20 cellular contexts compared by ENCODE assay signal in genomic region chr13:52713894-52714293, GRCh38. TPM values are rescaled to one million over a fixed set of nuclear protein-coding genes. Genes with fewer than 3 reads are reported as not detected.
DNase-seq lines count a peak whose midpoint lies in the region; ATAC-seq and TF ChIP-seq lines count a peak whose summit lies in the region.
"Had no signal": no experiment of that assay in that cellular context is flagged by ENCODE, and none has a peak within 500 bp of the region (broad histone marks: within the 10 kb centered on the region; RNA-seq: fewer than 3 reads in every experiment).

No MANE protein-coding gene starts in this region.

- H3K9me3 ChIP-seq in transverse colon (no peaks in the 10 kb centered on the region), smooth muscle cell (replicated peaks; ENCODE audit: low read depth) (no peaks in the 10 kb centered on the region), ovary (no peaks in the 10 kb centered on the region)
- H3K9me3 ChIP-seq: ascending aorta had no signal

- TF ChIP-seq POLR2A in transverse colon (IDR thresholded peaks at IDR 0.05) (no peak), ovary (IDR thresholded peaks at IDR 0.05) (no peak)

- no peak for TF ChIP-seq EP300 in transverse colon (IDR thresholded peaks at IDR 0.05; ENCODE audit: low read depth)
- no peak for TF ChIP-seq EP300 in ovary (IDR thresholded peaks at IDR 0.05)

- 65 to 67% methylated on average over 1 to 3 of the region's 3 CpGs for whole genome bisulfite sequencing in transverse colon (ENCODE audit: low coverage in 1 of 2), 2 donors
- WGBS in smooth muscle cell (ENCODE audit: low lambda C conversion rate): 85% methylated on average over 3 of the region's 3 CpGs
- 72 to 78% (median 73%) methylated on average over 3 of the region's 3 CpGs for WGBS in ovary, 3 donors

- peak; percentile 52 for ATAC-seq in left lobe of liver
- ATAC-seq: Panc1 had no signal

- TF ChIP-seq CTCF in transverse colon (IDR thresholded peaks at IDR 0.05): no peak
- TF ChIP-seq CTCF in smooth muscle cell (IDR thresholded peaks at IDR 0.05; ENCODE audit: borderline replicate concordance, insufficient read depth, poor library complexity, severe bottlenecking): no peak
- TF ChIP-seq CTCF in ovary (IDR thresholded peaks at IDR 0.05): no peak
- TF ChIP-seq CTCF in RWPE1 (conservative IDR thresholded peaks at IDR 0.05; ENCODE audit: low read depth): no peak

- peaks cover 6% of the 10 kb centered on the region for H3K36me3 Mint-ChIP-seq in dendritic cell treated with granulocyte-macrophage colony-stimulating factor and Interleukin-4, amounts not matched to agents 40 ng/mL and 50 ng/mL, for 4 days (ENCODE audit: low read depth)

- peaks cover 20% of the 10 kb centered on the region for H3K9me3 Mint-ChIP-seq in dendritic cell treated with granulocyte-macrophage colony-stimulating factor and Interleukin-4, amounts not matched to agents 40 ng/mL and 50 ng/mL, for 4 days

- H3K27me3 ChIP-seq in transverse colon: no peaks in the 10 kb centered on the region
- no peaks in the 10 kb centered on the region for H3K27me3 ChIP-seq in smooth muscle cell (ENCODE audit: low read depth)
- no peaks in the 10 kb centered on the region for H3K27me3 ChIP-seq in ovary
- H3K27me3 ChIP-seq: ascending aorta, esophagus muscularis mucosa had no signal

- CTCF ChIA-PET in RWPE1 (lab: Yijun Ruan, JAX): no interaction called here

- H3K27ac ChIP-seq in transverse colon (no peak overlapping the region), smooth muscle cell (ENCODE audit: low read depth) (no peak overlapping the region), ovary (no peak overlapping the region), RWPE1 (no peak overlapping the region)
- H3K27ac ChIP-seq: ascending aorta, C4-2B, esophagus muscularis mucosa had no signal

- peaks cover 8% of the 10 kb centered on the region for H3K27me3 Mint-ChIP-seq in dendritic cell treated with granulocyte-macrophage colony-stimulating factor and Interleukin-4, amounts not matched to agents 40 ng/mL and 50 ng/mL, for 4 days

- in situ Hi-C loops in transverse colon (cut with MboI; ENCODE audit: low pct_ligation_motif_present in 1 of 4, low pct_unique_long_range_greater_than_20kb in 1 of 4, low sequenced_read_pairs in 3 of 4): no loop called here

- no peaks in the 10 kb centered on the region for H3K79me2 ChIP-seq in smooth muscle cell (ENCODE audit: low read depth)

- POLR2A ChIA-PET in RWPE1 (lab: Yijun Ruan, JAX; ENCODE audit: low non-redundant PET): no interaction called here

- H4K20me1 ChIP-seq in smooth muscle cell (ENCODE audit: low read depth): no peaks in the 10 kb centered on the region

- peaks cover 24% of the 10 kb centered on the region for H3K4me1 Mint-ChIP-seq in dendritic cell treated with granulocyte-macrophage colony-stimulating factor and Interleukin-4, amounts not matched to agents 40 ng/mL and 50 ng/mL, for 4 days (ENCODE audit: low read depth)

- intact Hi-C loops in dendritic cell treated with granulocyte-macrophage colony-stimulating factor and Interleukin-4, amounts not matched to agents 40 ng/mL and 50 ng/mL, for 4 days (cut with micrococcal nuclease): no loop called here
- intact Hi-C loops in transverse colon (cut with DNase I; ENCODE audit: low total_unique reads) (no loop called here), ovary (cut with DNase I) (no loop called here)

- no peaks in the 10 kb centered on the region for H3F3A ChIP-seq in smooth muscle cell (ENCODE audit: low read depth)

- H3K27ac Mint-ChIP-seq in dendritic cell treated with granulocyte-macrophage colony-stimulating factor and Interleukin-4, amounts not matched to agents 40 ng/mL and 50 ng/mL, for 4 days: peak overlapping the region; percentile 68
- H3K27ac Mint-ChIP-seq: nephron had no signal

- H3K4me2 ChIP-seq in smooth muscle cell: no peak overlapping the region

- no peak overlapping the region for H3K9ac ChIP-seq in smooth muscle cell (ENCODE audit: low read depth)

- no peak overlapping the region for H2AFZ ChIP-seq in smooth muscle cell (ENCODE audit: low read depth)

- H3K4me1 ChIP-seq in transverse colon (no peaks in the 10 kb centered on the region), smooth muscle cell (ENCODE audit: low read depth) (peaks cover 7% of the 10 kb centered on the region), ovary (ENCODE audit: insufficient read depth) (no peaks in the 10 kb centered on the region)
- H3K4me1 ChIP-seq: ascending aorta, esophagus muscularis mucosa had no signal

- peak; percentile 69 for DNase-seq in MV-4-11 (lab: John Stamatoyannopoulos, UW)
- no peak for DNase-seq in left lobe of liver (ENCODE audit: low spot score)
- DNase-seq in transverse colon: peak; percentile 15
- DNase-seq in smooth muscle cell (lab: John Stamatoyannopoulos, UW; ENCODE audit: unreplicated experiment): no peak
- no peak for DNase-seq in ovary
- DNase-seq in RWPE1 (ENCODE audit: low spot score): no peak
- DNase-seq: activated CD4-positive, CD25-positive, alpha-beta regulatory T cell; activated effector memory CD4-positive, alpha-beta T cell treated with anti-CD3 and anti-CD28 coated beads, Interleukin-2, amount 50 U/mL, for 16 hours; DND-41; NCI-H2081; NCI-H69; stimulated activated CD4-positive, alpha-beta T cell treated with anti-CD3 and anti-CD28 coated beads, Interleukin-1b, Interleukin-23, amount 100 ng/mL, for 48 hours; T-helper 1 cell had no signal

- no peak overlapping the region for H3K4me3 ChIP-seq in transverse colon
- H3K4me3 ChIP-seq in smooth muscle cell: no peak overlapping the region
- H3K4me3 ChIP-seq in ovary: no peak overlapping the region
- H3K4me3 ChIP-seq: ascending aorta, esophagus muscularis mucosa had no signal

- H3K36me3 ChIP-seq in transverse colon (no peaks in the 10 kb centered on the region), smooth muscle cell (ENCODE audit: low read depth) (no peaks in the 10 kb centered on the region), ovary (no peaks in the 10 kb centered on the region)
- H3K36me3 ChIP-seq: ascending aorta, esophagus muscularis mucosa had no signal

- H3K4me3 Mint-ChIP-seq in dendritic cell treated with granulocyte-macrophage colony-stimulating factor and Interleukin-4, amounts not matched to agents 40 ng/mL and 50 ng/mL, for 4 days: peak overlapping the region; percentile 5
- H3K4me3 Mint-ChIP-seq: nephron had no signal

RNA-seq across cellular contexts. Expression of gene CNMD, which starts 25.7 kb away (rescaled TPM):
- total RNA-seq in left lobe of liver (not detected), transverse colon (not detected), smooth muscle cell (0.22 TPM in 1 of 2 replicates, not detected in the other), ovary (not detected)
- polyA plus RNA-seq in smooth muscle cell (not detected in 2 replicates), ovary (not detected)
- total RNA-seq: ascending aorta, esophagus muscularis mucosa, liver had no signal
- polyA plus RNA-seq: liver had no signal

Comparison
In these comparisons a context has a peak if more than half of its experiments do, and no peak if none do; other contexts are left out.
1. DNase-seq: peak in MV-4-11 (single experiment) and transverse colon (single experiment); none in left lobe of liver (single experiment), smooth muscle cell (single experiment), ovary (0 of 5) and RWPE1 (single experiment).